In genomic region chr13:100440756-100441421, GRCh38 we compare ENCODE assay signal across 16 cellular contexts.
DNase-seq lines count a peak whose midpoint lies in the region; FAIRE-seq and TF ChIP-seq lines count a peak whose summit lies in the region.
"Had no signal": no experiment of that assay in that cellular context is flagged by ENCODE, and none has a peak within 500 bp of the region (broad histone marks: within the 10 kb centered on the region; RNA-seq: fewer than 3 reads in every experiment).

No MANE protein-coding gene starts in this region.

- peaks cover 12% of the 10 kb centered on the region for H3K4me1 Mint-ChIP-seq in mesothelial cell of epicardium
- H3K4me1 Mint-ChIP-seq: activated naive CD4-positive, alpha-beta T cell treated with anti-CD3 and anti-CD28 coated beads, Interleukin-2, amount 50 U/mL, for 24 hours had no signal

- no peaks in the 10 kb centered on the region for H3K9me3 Mint-ChIP-seq in mesothelial cell of epicardium
- H3K9me3 Mint-ChIP-seq: activated naive CD4-positive, alpha-beta T cell treated with anti-CD3 and anti-CD28 coated beads, Interleukin-2, amount 50 U/mL, for 24 hours; CD8-positive, alpha-beta T cell had no signal

- peaks cover 10% of the 10 kb centered on the region for H3K36me3 Mint-ChIP-seq in mesothelial cell of epicardium

- POLR2A ChIA-PET in BJ (lab: Charles Lee), result no interaction called here

- no peak overlapping the region for H3K4me3 Mint-ChIP-seq in mesothelial cell of epicardium
- H3K4me3 Mint-ChIP-seq: activated CD8-positive, alpha-beta T cell treated with anti-CD3 and anti-CD28 coated beads, Interleukin-2, amount 10 ng/mL, durations not matched to agents 7 days and 5 days; activated naive CD4-positive, alpha-beta T cell treated with anti-CD3 and anti-CD28 coated beads, Interleukin-2, amount 50 U/mL, for 24 hours; CD8-positive, alpha-beta T cell had no signal

- no peaks in the 10 kb centered on the region for H3K27me3 ChIP-seq in BJ (ENCODE audit: control insufficient read depth, insufficient read depth, low read length)

- H3K36me3 ChIP-seq in BJ (ENCODE audit: control insufficient read depth, insufficient read depth, low read length), result no peaks in the 10 kb centered on the region
- H3K36me3 ChIP-seq: thoracic aorta had no signal

- CTCF ChIA-PET in BJ (lab: Yijun Ruan, JAX), result no interaction called here

- H3K4me3 ChIP-seq in BJ (ENCODE audit: low read depth, low read length), result no peak overlapping the region
- H3K4me3 ChIP-seq: psoas muscle, thoracic aorta had no signal

- H3K27ac Mint-ChIP-seq in mesothelial cell of epicardium, result peak overlapping the region; percentile 77
- H3K27ac Mint-ChIP-seq: activated CD8-positive, alpha-beta T cell treated with anti-CD3 and anti-CD28 coated beads, Interleukin-2, amount 10 ng/mL, durations not matched to agents 7 days and 5 days; activated naive CD4-positive, alpha-beta T cell treated with anti-CD3 and anti-CD28 coated beads, Interleukin-2, amount 50 U/mL, for 24 hours; CD8-positive, alpha-beta T cell had no signal

- DNase-seq in BJ (ENCODE audit: low read depth), result peak; percentile 19
- DNase-seq in NCI-H226, result peak; percentile 13
- DNase-seq in mesothelial cell of epicardium (ENCODE audit: low spot score in 2 of 2, unreplicated experiment in 2 of 2), result no peak
- no peak for DNase-seq in stimulated activated CD8-positive, alpha-beta memory T cell treated with anti-CD3 and anti-CD28 coated beads, Interleukin-4, amount 100 ng/mL, for 48 hours
- no peak for DNase-seq in occipital lobe (lab: John Stamatoyannopoulos, UW)
- DNase-seq in activated CD8-positive, alpha-beta memory T cell treated with anti-CD3 and anti-CD28 coated beads, Interleukin-2, amount 50 U/mL, for 48 hours, result no peak
- DNase-seq in COLO668 (lab: John Stamatoyannopoulos, UW; ENCODE audit: unreplicated experiment), result no peak
- DNase-seq: activated CD8-positive, alpha-beta T cell treated with anti-CD3 and anti-CD28 coated beads, Interleukin-2, amount 10 ng/mL, durations not matched to agents 7 days and 5 days; CD8-positive, alpha-beta T cell; NCI-H1417 treated with DMSO at 0.1 percent for 48 hours; psoas muscle; T-helper 2 cell had no signal

- no peak for TF ChIP-seq CTCF in BJ (IDR thresholded peaks at IDR 0.05; ENCODE audit: insufficient read depth, low read depth, low read length)
- TF ChIP-seq CTCF in mesothelial cell of epicardium (IDR thresholded peaks at IDR 0.05; ENCODE audit: unreplicated experiment), result no peak

- peak; percentile 84 for FAIRE-seq in endometrium (lab: Jason Lieb, UNC)
- FAIRE-seq: GM19239 had no signal

- H3K27me3 Mint-ChIP-seq in mesothelial cell of epicardium (ENCODE audit: low read depth), result no peaks in the 10 kb centered on the region
- H3K27me3 Mint-ChIP-seq: activated naive CD4-positive, alpha-beta T cell treated with anti-CD3 and anti-CD28 coated beads, Interleukin-2, amount 50 U/mL, for 24 hours had no signal

Comparison
In these comparisons a context has a peak if more than half of its experiments do, and no peak if none do; other contexts are left out.
1. DNase-seq: peak in BJ (single experiment) and NCI-H226 (single experiment); none in mesothelial cell of epicardium (0 of 2), stimulated activated CD8-positive, alpha-beta memory T cell treated with anti-CD3 and anti-CD28 coated beads, Interleukin-4, amount 100 ng/mL, for 48 hours (single experiment), occipital lobe (single experiment), activated CD8-positive, alpha-beta memory T cell treated with anti-CD3 and anti-CD28 coated beads, Interleukin-2, amount 50 U/mL, for 48 hours (single experiment) and COLO668 (single experiment).